Comparison of ENCODE assay signal across 8 cellular contexts in the genomic region with DNA sequence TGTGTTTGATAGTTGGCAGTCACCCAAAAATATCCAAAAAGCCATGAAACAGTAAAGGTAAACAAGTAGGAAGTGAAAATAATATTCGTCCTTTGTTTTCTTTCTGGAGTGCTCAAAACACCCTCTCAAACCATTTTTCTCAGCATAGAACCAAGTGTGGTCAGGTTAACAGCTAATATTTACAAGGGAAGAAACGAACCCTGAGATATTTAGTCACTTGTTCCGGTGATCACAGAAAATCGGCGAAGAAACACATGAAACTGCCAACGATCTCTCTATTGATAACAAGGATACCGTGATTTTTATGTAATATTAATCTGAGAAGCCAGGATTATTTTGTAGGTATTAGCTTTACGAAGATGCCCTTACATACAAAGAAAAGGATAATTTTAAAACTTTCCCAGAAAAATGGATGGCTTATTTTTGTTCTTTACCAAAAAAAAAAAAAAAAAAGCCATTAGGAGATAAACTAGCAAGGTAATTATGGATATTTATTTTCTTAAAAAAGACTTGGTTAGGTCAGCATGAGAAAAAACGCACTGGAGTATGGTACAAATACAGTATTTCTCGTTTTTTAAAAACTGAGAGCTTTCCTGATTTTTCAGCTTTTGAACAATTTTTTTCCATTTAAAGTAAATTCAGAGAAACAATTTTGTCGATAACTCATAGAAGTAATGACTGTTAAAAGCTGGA.
DNase-seq lines count a peak whose midpoint lies in the region; ATAC-seq, FAIRE-seq and TF ChIP-seq lines count a peak whose summit lies in the region.

No MANE protein-coding gene starts in this region.

- H3K27me3 Mint-ChIP-seq in GM23338 (ENCODE audit: insufficient read depth, low read depth, poor library complexity): peaks cover 14% of the 10 kb centered on the region

- H3K36me3 Mint-ChIP-seq in GM23338 (ENCODE audit: low read depth): peaks cover 6% of the 10 kb centered on the region

- DNase-seq in A549 (ENCODE audit: low read depth in 1 of 2, low spot score in 1 of 2) (no peak), GM23338 (ENCODE audit: low spot score) (peak; percentile 30), WERI-Rb-1 (no peak), foreskin fibroblast (no peak), gastrocnemius medialis (no peak), LoVo (ENCODE audit: low spot score) (no peak)

- H3K9me3 ChIP-seq in A549 (no peaks in the 10 kb centered on the region), WERI-Rb-1 (ENCODE audit: severe bottlenecking) (no peaks in the 10 kb centered on the region), gastrocnemius medialis (no peaks in the 10 kb centered on the region)

- H3K4me2 ChIP-seq in A549: peak overlapping the region; percentile 92
- peak overlapping the region; percentile 74 for H3K4me2 ChIP-seq in GM23338

- H3K4me1 Mint-ChIP-seq in GM23338: peaks cover 30% of the 10 kb centered on the region

- H3K9me3 Mint-ChIP-seq in GM23338: no peaks in the 10 kb centered on the region

- peak overlapping the region; percentile 93 for H3K27ac ChIP-seq in A549
- peak overlapping the region; percentile 97 for H3K27ac ChIP-seq in GM23338 (ENCODE audit: low read depth)
- peak overlapping the region; percentile 100 for H3K27ac ChIP-seq in WERI-Rb-1
- H3K27ac ChIP-seq in gastrocnemius medialis: peak overlapping the region; percentile 98 to 100 (median 98)

- TF ChIP-seq POLR2A in A549 (IDR thresholded peaks at IDR 0.05; ENCODE audit: low read length) (no peak), gastrocnemius medialis (IDR thresholded peaks at IDR 0.05) (no peak)

- POLR2A ChIA-PET in A549 (lab: Yijun Ruan, JAX): interaction anchor here (0.7 to 5.0 kb wide), 9 partner anchors 15 to 136 kb away, joined by 3 to 102 read pairs (median 9); a partner anchor contains a TSS

- in situ Hi-C loops in gastrocnemius medialis (cut with MboI; ENCODE audit: low sequenced_read_pairs in 4 of 4): loop anchor here in 3 of 4 donors (5.0 to 25.0 kb wide), 4 partner anchors 107 to 139 kb away; a partner anchor contains a TSS

- CTCF ChIA-PET in A549 (lab: Yijun Ruan, JAX): interaction anchor here (0.6 to 2.5 kb wide), 9 partner anchors 12 to 250 kb away, joined by 3 to 14 read pairs (median 3); no protein-coding TSS in a partner anchor

- H3K9me2 ChIP-seq in GM23338 (ENCODE audit: insufficient read depth): no peaks in the 10 kb centered on the region

- H3K36me3 ChIP-seq in GM23338 (ENCODE audit: insufficient read depth) (no peaks in the 10 kb centered on the region), WERI-Rb-1 (peaks cover 3% of the 10 kb centered on the region; the same call in 1 of the 2 replicates), gastrocnemius medialis (no peaks in the 10 kb centered on the region)

- 2% methylated on average over 11 of the region's 11 CpGs for WGBS in A549 (ENCODE audit: missing lambda C conversion rate)

- no peak overlapping the region for H2AFZ ChIP-seq in GM23338

- H3F3A ChIP-seq in GM23338 (replicated peaks; ENCODE audit: low read depth): no peaks in the 10 kb centered on the region

- H3K4me3 Mint-ChIP-seq in GM23338: peak overlapping the region; percentile 98

- ATAC-seq in A549 (no peak), GM23338 (no peak), gastrocnemius medialis (no peak), HG03045 (IDR thresholded peaks at IDR 0.05; ENCODE audit: unreplicated experiment) (no peak), HG02642 (IDR thresholded peaks at IDR 0.05; ENCODE audit: poor library complexity, unreplicated experiment) (no peak)

- H3K27me3 ChIP-seq in GM23338 (ENCODE audit: insufficient read depth) (no peaks in the 10 kb centered on the region), WERI-Rb-1 (ENCODE audit: insufficient read depth, low read depth, severe bottlenecking) (no peaks in the 10 kb centered on the region), gastrocnemius medialis (no peaks in the 10 kb centered on the region)

- H3K4me1 ChIP-seq in A549 (peaks cover 27% of the 10 kb centered on the region), GM23338 (ENCODE audit: insufficient read depth) (peaks cover 26% of the 10 kb centered on the region), gastrocnemius medialis (peaks cover 20% of the 10 kb centered on the region in 2 donors)

- H3K4me3 ChIP-seq in A549 (peak overlapping the region; percentile 57), GM23338 (peak overlapping the region; percentile 55), WERI-Rb-1 (ENCODE audit: low read depth, low read length) (peak overlapping the region; percentile 81), foreskin fibroblast (ENCODE audit: low read depth in 1 of 2, low read length in 2 of 2) (peak overlapping the region; percentile 70 to 88), gastrocnemius medialis (peak overlapping the region; percentile 67 to 84 (median 79))

- H3K79me2 ChIP-seq in GM23338 (replicated peaks; ENCODE audit: insufficient read depth): peaks cover 11% of the 10 kb centered on the region

- no peaks in the 10 kb centered on the region for H4K20me1 ChIP-seq in GM23338 (replicated peaks; ENCODE audit: insufficient read depth)

- peak overlapping the region; percentile 100 for H3K27ac Mint-ChIP-seq in GM23338

- intact Hi-C loops in gastrocnemius medialis (cut with DNase I; ENCODE audit: low total_unique reads): loop anchor here (1.0 to 5.0 kb wide), 4 partner anchors 69 to 1719 kb away; a partner anchor contains a TSS

- TF ChIP-seq CTCF in A549 (IDR thresholded peaks at IDR 0.05) (no peak), GM23338 (conservative IDR thresholded peaks at IDR 0.05; ENCODE audit: low read depth in 2 of 2) (no peak), WERI-Rb-1 (IDR thresholded peaks at IDR 0.05; ENCODE audit: low read depth, low read length) (no peak), foreskin fibroblast (IDR thresholded peaks at IDR 0.05; ENCODE audit: low read depth, low read length) (no peak), gastrocnemius medialis (IDR thresholded peaks at IDR 0.05 in 4 of 5, conservative IDR thresholded peaks at IDR 0.05 in 1 of 5) (no peak)

- peak; percentile 74 for FAIRE-seq in A549 (lab: Jason Lieb, UNC)

- no peak for TF ChIP-seq RAD21 in A549 (conservative IDR thresholded peaks at IDR 0.05 in 1 of 2, IDR thresholded peaks at IDR 0.05 in 1 of 2)

- TF ChIP-seq EP300 in A549 (IDR thresholded peaks at IDR 0.05): no peak

TF ChIP-seq in A549, 52 proteins besides CTCF, POLR2A, EP300 and RAD21 (continues in another document):
- TF ChIP-seq, protein P1, sequence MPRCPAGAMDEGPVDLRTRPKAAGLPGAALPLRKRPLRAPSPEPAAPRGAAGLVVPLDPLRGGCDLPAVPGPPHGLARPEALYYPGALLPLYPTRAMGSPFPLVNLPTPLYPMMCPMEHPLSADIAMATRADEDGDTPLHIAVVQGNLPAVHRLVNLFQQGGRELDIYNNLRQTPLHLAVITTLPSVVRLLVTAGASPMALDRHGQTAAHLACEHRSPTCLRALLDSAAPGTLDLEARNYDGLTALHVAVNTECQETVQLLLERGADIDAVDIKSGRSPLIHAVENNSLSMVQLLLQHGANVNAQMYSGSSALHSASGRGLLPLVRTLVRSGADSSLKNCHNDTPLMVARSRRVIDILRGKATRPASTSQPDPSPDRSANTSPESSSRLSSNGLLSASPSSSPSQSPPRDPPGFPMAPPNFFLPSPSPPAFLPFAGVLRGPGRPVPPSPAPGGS (IDR thresholded peaks at IDR 0.05): no peak; the same call in 2 of the 3 replicates
- no peak for TF ChIP-seq HEYL (CRISPR knock-in tag; IDR thresholded peaks at IDR 0.05)
- no peak for TF ChIP-seq EHMT2 (IDR thresholded peaks at IDR 0.05; ENCODE audit: low read depth)
- TF ChIP-seq, protein P2, sequence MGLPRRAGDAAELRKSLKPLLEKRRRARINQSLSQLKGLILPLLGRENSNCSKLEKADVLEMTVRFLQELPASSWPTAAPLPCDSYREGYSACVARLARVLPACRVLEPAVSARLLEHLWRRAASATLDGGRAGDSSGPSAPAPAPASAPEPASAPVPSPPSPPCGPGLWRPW (IDR thresholded peaks at IDR 0.05): no peak
- no peak for TF ChIP-seq KDM1A (IDR thresholded peaks at IDR 0.05; ENCODE audit: low read depth)
- TF ChIP-seq EHF (CRISPR knock-in tag; IDR thresholded peaks at IDR 0.05): no peak
- TF ChIP-seq FOSL2 (IDR thresholded peaks at IDR 0.05): no peak
- no peak for TF ChIP-seq FOSL2 (CRISPR knock-in tag; IDR thresholded peaks at IDR 0.05)
- peak; percentile 13; the same call in 1 of the 2 replicates for TF ChIP-seq FOSB (CRISPR knock-in tag; IDR thresholded peaks at IDR 0.05)
- no peak for TF ChIP-seq JUN (IDR thresholded peaks at IDR 0.05)

TF ChIP-seq in GM23338, 12 proteins besides CTCF, POLR2A, EP300 and RAD21 (continues in another document):
- no peak for TF ChIP-seq ZNF114 (CRISPR knock-in tag; IDR thresholded peaks at IDR 0.05)
- TF ChIP-seq EZH2phosphoT487 (IDR thresholded peaks at IDR 0.05; ENCODE audit: unreplicated experiment): no peak
- TF ChIP-seq, protein P3, sequence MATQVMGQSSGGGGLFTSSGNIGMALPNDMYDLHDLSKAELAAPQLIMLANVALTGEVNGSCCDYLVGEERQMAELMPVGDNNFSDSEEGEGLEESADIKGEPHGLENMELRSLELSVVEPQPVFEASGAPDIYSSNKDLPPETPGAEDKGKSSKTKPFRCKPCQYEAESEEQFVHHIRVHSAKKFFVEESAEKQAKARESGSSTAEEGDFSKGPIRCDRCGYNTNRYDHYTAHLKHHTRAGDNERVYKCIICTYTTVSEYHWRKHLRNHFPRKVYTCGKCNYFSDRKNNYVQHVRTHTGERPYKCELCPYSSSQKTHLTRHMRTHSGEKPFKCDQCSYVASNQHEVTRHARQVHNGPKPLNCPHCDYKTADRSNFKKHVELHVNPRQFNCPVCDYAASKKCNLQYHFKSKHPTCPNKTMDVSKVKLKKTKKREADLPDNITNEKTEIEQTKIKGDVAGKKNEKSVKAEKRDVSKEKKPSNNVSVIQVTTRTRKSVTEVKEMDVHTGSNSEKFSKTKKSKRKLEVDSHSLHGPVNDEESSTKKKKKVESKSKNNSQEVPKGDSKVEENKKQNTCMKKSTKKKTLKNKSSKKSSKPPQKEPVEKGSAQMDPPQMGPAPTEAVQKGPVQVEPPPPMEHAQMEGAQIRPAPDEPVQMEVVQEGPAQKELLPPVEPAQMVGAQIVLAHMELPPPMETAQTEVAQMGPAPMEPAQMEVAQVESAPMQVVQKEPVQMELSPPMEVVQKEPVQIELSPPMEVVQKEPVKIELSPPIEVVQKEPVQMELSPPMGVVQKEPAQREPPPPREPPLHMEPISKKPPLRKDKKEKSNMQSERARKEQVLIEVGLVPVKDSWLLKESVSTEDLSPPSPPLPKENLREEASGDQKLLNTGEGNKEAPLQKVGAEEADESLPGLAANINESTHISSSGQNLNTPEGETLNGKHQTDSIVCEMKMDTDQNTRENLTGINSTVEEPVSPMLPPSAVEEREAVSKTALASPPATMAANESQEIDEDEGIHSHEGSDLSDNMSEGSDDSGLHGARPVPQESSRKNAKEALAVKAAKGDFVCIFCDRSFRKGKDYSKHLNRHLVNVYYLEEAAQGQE (IDR thresholded peaks at IDR 0.05; ENCODE audit: unreplicated experiment): no peak
- no peak for TF ChIP-seq POLR2AphosphoS5 (IDR thresholded peaks at IDR 0.05; ENCODE audit: low read depth)
- no peak for TF ChIP-seq STAT1 (IDR thresholded peaks at IDR 0.05; ENCODE audit: unreplicated experiment)
- TF ChIP-seq CREB1 (CRISPR knock-in tag; IDR thresholded peaks at IDR 0.05; ENCODE audit: low read depth): no peak
